In the genomic region with DNA sequence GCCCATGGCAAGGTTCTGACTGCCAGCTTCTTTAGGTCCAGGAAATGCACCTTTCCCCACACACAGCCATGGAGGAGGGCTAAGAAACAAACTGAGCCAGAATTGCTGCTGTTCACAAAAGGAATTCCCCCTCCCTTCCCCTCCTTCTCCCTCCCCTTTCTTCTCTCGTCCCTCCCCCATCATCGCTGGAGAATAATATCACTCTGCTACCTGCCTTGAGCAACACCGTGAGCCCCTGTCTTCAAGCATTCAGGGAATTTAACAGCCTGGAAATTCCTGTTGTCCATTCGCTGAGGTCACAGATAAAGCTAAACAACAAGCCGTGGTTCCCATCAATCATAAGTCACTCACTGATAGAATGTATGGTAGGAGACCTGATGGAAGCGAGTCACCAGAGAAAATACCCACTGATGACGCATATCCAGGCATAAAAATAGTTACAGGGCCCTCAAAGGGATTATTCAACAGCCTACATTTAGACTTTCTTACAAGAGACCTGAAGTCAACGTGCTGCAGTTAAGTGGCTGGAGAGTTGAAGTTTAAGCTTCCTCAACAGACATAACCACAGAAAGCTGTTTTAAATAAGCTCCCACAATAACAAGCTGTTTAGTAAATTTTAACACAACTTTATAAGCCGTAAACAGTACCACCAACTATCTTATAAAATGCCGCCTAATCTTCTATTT, we compare ENCODE assay signal across 8 cellular contexts. TPM values are rescaled to one million over a fixed set of nuclear protein-coding genes. Genes with fewer than 3 reads are reported as not detected.
DNase-seq lines count a peak whose midpoint lies in the region; ATAC-seq, FAIRE-seq and TF ChIP-seq lines count a peak whose summit lies in the region.

No MANE protein-coding gene starts in this region.

- intact Hi-C loops in mammary epithelial cell (cut with micrococcal nuclease), result loop anchor here (1.0 to 10.0 kb wide), 8 partner anchors 17 to 542 kb away; no protein-coding TSS in a partner anchor

- H3K79me2 ChIP-seq in mammary epithelial cell (ENCODE audit: insufficient read depth, low read length) (peaks cover 81% of the 10 kb centered on the region), keratinocyte (ENCODE audit: control insufficient read depth, insufficient read depth, low read length) (peaks cover 25% of the 10 kb centered on the region)

- ATAC-seq in GM19468 (IDR thresholded peaks at IDR 0.05; ENCODE audit: extremely low read depth, unreplicated experiment) (peak; percentile 69), HG03521 (IDR thresholded peaks at IDR 0.05; ENCODE audit: unreplicated experiment) (peak; percentile 53)

- H3K9me1 ChIP-seq in keratinocyte (ENCODE audit: control insufficient read depth, extremely low read depth, insufficient read depth, low read length), result no peaks in the 10 kb centered on the region

- H3K9ac ChIP-seq in mammary epithelial cell (ENCODE audit: insufficient read depth, low read length) (peak overlapping the region; percentile 77), keratinocyte (ENCODE audit: control insufficient read depth, extremely low read depth, insufficient read depth, low read length) (peak overlapping the region; percentile 74)

- CTCF ChIA-PET in mammary epithelial cell (lab: Charles Lee; ENCODE audit: low non-redundant PET), result interaction anchor here (0.6 kb wide), 1 partner anchor 410 kb away, joined by 3 read pairs; no protein-coding TSS in a partner anchor

- H3K9me3 ChIP-seq in mammary epithelial cell (replicated peaks; ENCODE audit: insufficient read depth, low read length) (no peaks in the 10 kb centered on the region), keratinocyte (ENCODE audit: control insufficient read depth, low read depth, low read length) (no peaks in the 10 kb centered on the region)

- in situ Hi-C loops in mammary epithelial cell (cut with MboI; ENCODE audit: low sequenced_read_pairs in 2 of 2), result no loop called here

- BruUV-seq in mammary epithelial cell (replicated peaks; lab: Mats Ljungman, UMichigan), result no TSS peak

- H3K4me2 ChIP-seq in mammary epithelial cell (ENCODE audit: insufficient read depth, low read depth, low read length) (peak overlapping the region; percentile 73), keratinocyte (ENCODE audit: control insufficient read depth, extremely low read depth, insufficient read depth, low read depth, low read length) (peak overlapping the region; percentile 77)

- peak; percentile 93 for FAIRE-seq in keratinocyte (lab: Jason Lieb, UNC)

- peak overlapping the region; percentile 7 to 37 (median 29) for H3K4me3 ChIP-seq in mammary epithelial cell (replicated peaks in 1 of 3; ENCODE audit: insufficient read depth in 1 of 3, low read depth in 2 of 3, low read length in 3 of 3)
- peak overlapping the region in 2 of 3 experiments; percentile 30 to 36 for H3K4me3 ChIP-seq in keratinocyte (ENCODE audit: control insufficient read depth in 2 of 3, extremely low read depth in 1 of 3, insufficient read depth in 2 of 3, low read depth in 1 of 3, low read length in 3 of 3)

- H3K27ac ChIP-seq in mammary epithelial cell (ENCODE audit: insufficient read depth, low read depth, low read length), result peak overlapping the region; percentile 86
- peak overlapping the region; percentile 80 for H3K27ac ChIP-seq in keratinocyte (ENCODE audit: control insufficient read depth, insufficient read depth, low read length)

- H2AFZ ChIP-seq in mammary epithelial cell (ENCODE audit: low read depth, low read length), result peak overlapping the region; percentile 14
- no peak overlapping the region for H2AFZ ChIP-seq in keratinocyte (ENCODE audit: control insufficient read depth, low read length)

- H3K36me3 ChIP-seq in mammary epithelial cell (ENCODE audit: insufficient read depth, low read length), result no peaks in the 10 kb centered on the region
- no peaks in the 10 kb centered on the region for H3K36me3 ChIP-seq in keratinocyte (ENCODE audit: control insufficient read depth in 2 of 2, extremely low read depth in 1 of 2, insufficient read depth in 2 of 2, low read length in 2 of 2)

- no peak for TF ChIP-seq CTCF in mammary epithelial cell (conservative IDR thresholded peaks at IDR 0.05 in 1 of 2, IDR thresholded peaks at IDR 0.05 in 1 of 2; ENCODE audit: extremely low read depth in 1 of 2, insufficient read depth in 1 of 2, low read depth in 1 of 2, low read length in 2 of 2)
- no peak for TF ChIP-seq CTCF in keratinocyte (optimal IDR thresholded peaks at IDR 0.05 in 1 of 3, IDR thresholded peaks at IDR 0.05 in 1 of 3, conservative IDR thresholded peaks at IDR 0.05 in 1 of 3; ENCODE audit: extremely low read depth in 1 of 3, insufficient read depth in 2 of 3, low read length in 3 of 3)

- H3K27me3 ChIP-seq in mammary epithelial cell (ENCODE audit: insufficient read depth, low read length), result no peaks in the 10 kb centered on the region
- H3K27me3 ChIP-seq in keratinocyte (ENCODE audit: control insufficient read depth, extremely low read depth, insufficient read depth, low read length), result no peaks in the 10 kb centered on the region

- H4K20me1 ChIP-seq in mammary epithelial cell (ENCODE audit: insufficient read depth, low read length) (no peaks in the 10 kb centered on the region), keratinocyte (ENCODE audit: control insufficient read depth, extremely low read depth, insufficient read depth, low read length) (no peaks in the 10 kb centered on the region)

- H3K4me1 ChIP-seq in mammary epithelial cell (ENCODE audit: insufficient read depth, low read length), result peaks cover 25% of the 10 kb centered on the region
- peaks cover 25% of the 10 kb centered on the region for H3K4me1 ChIP-seq in keratinocyte (ENCODE audit: control insufficient read depth, extremely low read depth, insufficient read depth, low read length)

- dilution Hi-C loops in mammary epithelial cell (cut with HindIII; ENCODE audit: low sequenced_read_pairs) (no loop called here), keratinocyte (cut with MboI; ENCODE audit: extremely low pct_ligation_motif_present, low sequenced_read_pairs) (no loop called here)

- DNase-seq in DMS53 treated with DMSO at 0.1 percent for 48 hours (lab: John Stamatoyannopoulos, UW; ENCODE audit: unreplicated experiment) (peak; percentile 61), SW480 (ENCODE audit: low spot score) (peak; percentile 92), mammary epithelial cell (peak; percentile 99), keratinocyte (ENCODE audit: low read depth, low spot score) (peak; percentile 83), OCI-M2 (lab: John Stamatoyannopoulos, UW; ENCODE audit: unreplicated experiment) (no peak)
- DNase-seq in stimulated activated CD4-positive, alpha-beta T cell treated with anti-CD3 and anti-CD28 coated beads, Interleukin-2, amount 100 ng/mL, for 4 hours (ENCODE audit: low read depth), result peak; percentile 38

- 16% methylated on average over 9 of the region's 10 CpGs for WGBS in mammary epithelial cell (ENCODE audit: low coverage, missing lambda C conversion rate)

RNA-seq across cellular contexts. Expression of a gene that starts 59.7 kb away (rescaled TPM):
- 10 to 100 TPM; 14.5 to 26.3 TPM for total RNA-seq in mammary epithelial cell
- polyA plus RNA-seq in mammary epithelial cell (7.4 TPM), keratinocyte (5.9 to 8.9 TPM (median 6.5 TPM) in 3 replicates)
- polyA minus RNA-seq in mammary epithelial cell (32.3 TPM), keratinocyte (15.0 to 21.8 TPM (median 15.5 TPM) in 3 replicates)
- polyA plus RNA-seq in keratinocyte (2011; ENCODE audit: low read depth), result 9.0 TPM
- 3.9 and 4.8 TPM in 2 replicates for polyA plus RNA-seq in keratinocyte (2011; cell fraction: cytosol; rRNA removed)
- polyA plus RNA-seq in keratinocyte (2011; cell fraction: nucleus; rRNA removed), result 17.0 and 18.4 TPM in 2 replicates
- polyA plus RNA-seq in keratinocyte (2012; ENCODE audit: low replicate concordance), result 8.4 and 8.7 TPM in 2 replicates
- 4.2 TPM for polyA minus RNA-seq in keratinocyte (2011; cell fraction: cytosol; rRNA and poly(A)+ RNA removed)
- 13.5 and 26.3 TPM in 2 replicates for polyA minus RNA-seq in keratinocyte (2011; cell fraction: nucleus; rRNA and poly(A)+ RNA removed)
